Comparison of ENCODE assay signal across 8 cellular contexts in the genomic region with DNA sequence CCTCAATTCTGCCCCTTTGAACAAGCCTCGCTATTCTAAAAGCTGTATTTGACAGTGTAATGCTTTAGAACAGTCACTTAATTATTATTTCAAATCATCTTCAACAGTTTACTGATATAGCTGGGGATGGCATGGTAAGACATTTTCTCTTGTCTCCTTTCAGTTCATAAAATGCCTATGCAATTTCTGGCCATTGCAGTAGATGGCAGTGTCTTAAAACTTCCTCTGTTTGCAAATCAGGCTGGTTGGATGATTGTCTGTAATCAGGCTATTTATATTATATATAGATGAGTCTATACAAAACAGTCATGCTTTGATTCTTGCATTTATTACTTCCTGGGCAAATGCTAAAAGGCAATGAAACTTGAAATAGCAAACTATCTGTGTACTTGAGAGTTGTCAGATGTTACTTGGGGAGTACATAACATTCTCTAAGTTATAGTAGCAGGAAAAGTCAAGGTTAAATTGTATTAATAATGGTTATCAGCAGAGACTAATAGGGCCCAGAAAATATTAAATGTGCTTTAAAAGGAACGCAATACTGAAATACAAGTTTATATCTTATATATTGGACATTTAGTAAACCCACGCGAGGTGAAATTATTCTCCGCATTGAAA. TPM values are rescaled to one million over a fixed set of nuclear protein-coding genes. Genes with fewer than 3 reads are reported as not detected.
A peak's percentile ranks its signal among the peaks of the same experiment; 100 is the strongest.
DNase-seq lines count a peak whose midpoint lies in the region; ATAC-seq and TF ChIP-seq lines count a peak whose summit lies in the region.

No MANE protein-coding gene starts in this region.

- H3K4me2 ChIP-seq in OCI-LY7 (ENCODE audit: low read length) = no peak overlapping the region

- ATAC-seq in HG03175 (IDR thresholded peaks at IDR 0.05; ENCODE audit: unreplicated experiment) (peak; percentile 60), GM18873 (IDR thresholded peaks at IDR 0.05; ENCODE audit: low FRiP score, unreplicated experiment) (no peak), HG03139 (IDR thresholded peaks at IDR 0.05; ENCODE audit: unreplicated experiment) (no peak)

- CTCF ChIA-PET in OCI-LY7 (lab: Charles Lee; ENCODE audit: unreplicated experiment) = no interaction called here

- no peaks in the 10 kb centered on the region for H4K20me1 ChIP-seq in OCI-LY7 (ENCODE audit: insufficient read depth, low read length)

- peaks cover 0 to 4% (median 0%) of the 10 kb centered on the region in 4 donors for H3K27me3 ChIP-seq in esophagus muscularis mucosa
- no peaks in the 10 kb centered on the region for H3K27me3 ChIP-seq in sigmoid colon

- TF ChIP-seq CTCF in OCI-LY7 (conservative IDR thresholded peaks at IDR 0.05; ENCODE audit: low read length) = peak; percentile 83
- TF ChIP-seq CTCF in esophagus muscularis mucosa (IDR thresholded peaks at IDR 0.05) = peak in 2 of 3 experiments; percentile 22 to 25
- peak in 3 of 4 experiments; percentile 10 to 35 (median 27) for TF ChIP-seq CTCF in sigmoid colon (IDR thresholded peaks at IDR 0.05)

- no TSS peak for BruUV-seq in OCI-LY7 (replicated peaks; lab: Mats Ljungman, UMichigan)

- TF ChIP-seq EP300 in esophagus muscularis mucosa (IDR thresholded peaks at IDR 0.05) (no peak), sigmoid colon (IDR thresholded peaks at IDR 0.05) (no peak)

- intact Hi-C loops in OCI-LY7 (cut with micrococcal nuclease; ENCODE audit: unreplicated experiment) = no loop called here
- intact Hi-C loops in esophagus muscularis mucosa (cut with DNase I) = no loop called here
- intact Hi-C loops in sigmoid colon (cut with DNase I) = no loop called here

- POLR2A ChIA-PET in OCI-LY7 (lab: Charles Lee) = no interaction called here

- H3K4me3 ChIP-seq in OCI-LY7 (ENCODE audit: low read depth, low read length, poor library complexity, severe bottlenecking) (no peak overlapping the region), esophagus muscularis mucosa (no peak overlapping the region), sigmoid colon (no peak overlapping the region)

- H3K9me2 ChIP-seq in OCI-LY7 (ENCODE audit: insufficient read depth, low read length) = no peaks in the 10 kb centered on the region

- H3K79me2 ChIP-seq in OCI-LY7 (ENCODE audit: insufficient read depth, low read depth, low read length) = no peaks in the 10 kb centered on the region

- no peaks in the 10 kb centered on the region for H3K9me3 ChIP-seq in OCI-LY7 (ENCODE audit: low read length)
- peaks cover 0 to 3% (median 0%) of the 10 kb centered on the region in 4 donors for H3K9me3 ChIP-seq in esophagus muscularis mucosa
- H3K9me3 ChIP-seq in sigmoid colon = no peaks in the 10 kb centered on the region

- H3K36me3 ChIP-seq in OCI-LY7 (ENCODE audit: insufficient read depth, low read length) (no peaks in the 10 kb centered on the region), esophagus muscularis mucosa (no peaks in the 10 kb centered on the region), sigmoid colon (no peaks in the 10 kb centered on the region)

- WGBS in esophagus muscularis mucosa = 90% methylated on average over 5 of the region's 5 CpGs
- 81 to 87% methylated on average over 5 of the region's 5 CpGs for WGBS in sigmoid colon, 2 donors

- DNase-seq in ELR (ENCODE audit: low read depth) = peak; percentile 54
- DNase-seq in OCI-LY7 (ENCODE audit: low spot score) = peak; percentile 15
- no peak for DNase-seq in esophagus muscularis mucosa (ENCODE audit: extremely low spot score)
- DNase-seq in sigmoid colon = no peak
- no peak for DNase-seq in COLO668 (lab: John Stamatoyannopoulos, UW; ENCODE audit: unreplicated experiment)

- no peak overlapping the region for H3K27ac ChIP-seq in OCI-LY7 (ENCODE audit: low read depth, low read length, poor library complexity, severe bottlenecking)
- H3K27ac ChIP-seq in esophagus muscularis mucosa (replicated peaks in 1 of 4) = no peak overlapping the region
- H3K27ac ChIP-seq in sigmoid colon = no peak overlapping the region

- H2AFZ ChIP-seq in OCI-LY7 (ENCODE audit: low read length) = no peak overlapping the region; the same call in 1 of the 2 replicates

- TF ChIP-seq POLR2A in esophagus muscularis mucosa (IDR thresholded peaks at IDR 0.05; ENCODE audit: low read depth) (no peak), sigmoid colon (IDR thresholded peaks at IDR 0.05) (no peak)

- H3K4me1 ChIP-seq in OCI-LY7 (ENCODE audit: insufficient read depth, low read length, poor library complexity, severe bottlenecking) (no peaks in the 10 kb centered on the region), esophagus muscularis mucosa (no peaks in the 10 kb centered on the region), sigmoid colon (no peaks in the 10 kb centered on the region)

RNA-seq across cellular contexts. Expression of gene LHFPL3, which starts 55.5 kb away (rescaled TPM):
- not detected in 2 replicates for total RNA-seq in OCI-LY7 (2014; rRNA removed; shearing (Covaris generic))
- total RNA-seq in OCI-LY7 (2022) = not detected in 2 replicates
- total RNA-seq in esophagus muscularis mucosa = not detected
- under 1 TPM in 2 of 4 donors, not detected in 2; 0.36 to 0.55 TPM for total RNA-seq in sigmoid colon
- under 1 TPM in 1 of 3 donors, not detected in 2; 0.17 TPM for polyA plus RNA-seq in sigmoid colon

Comparison
In these comparisons a context has a peak if more than half of its experiments do, and no peak if none do; other contexts are left out.
1. DNase-seq: peak in ELR (single experiment) and OCI-LY7 (single experiment); none in esophagus muscularis mucosa (single experiment), sigmoid colon (single experiment) and COLO668 (single experiment).
2. CTCF ChIP-seq: peak in every context shown above with its lines; median percentile 83 in OCI-LY7; 27 in sigmoid colon; 24 in esophagus muscularis mucosa.